ENCODE assay signal across 14 cellular contexts in the genomic region with DNA sequence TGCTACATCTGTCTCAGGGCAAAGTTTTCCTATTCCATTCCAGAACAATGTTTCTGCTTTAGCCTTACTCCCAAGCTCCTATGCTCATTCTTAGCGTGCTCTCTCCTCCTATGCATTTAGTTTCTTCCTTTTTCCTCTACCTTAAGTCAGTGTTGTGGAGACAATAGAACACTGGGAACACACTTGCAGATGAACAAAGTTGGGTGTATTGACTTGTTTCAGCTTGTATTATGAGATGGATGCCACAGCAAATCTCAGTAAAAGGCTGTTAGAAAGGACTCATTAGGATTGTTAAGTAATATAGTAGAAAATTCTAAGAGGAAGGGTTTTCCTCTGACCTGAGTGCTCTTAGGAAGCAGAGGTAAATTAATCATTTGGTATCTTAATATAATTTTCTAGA. TPM values are rescaled to one million over a fixed set of nuclear protein-coding genes. Genes with fewer than 3 reads are reported as not detected.
"Had no signal": no experiment of that assay in that cellular context is flagged by ENCODE, and none has a peak within 500 bp of the region (broad histone marks: within the 10 kb centered on the region; RNA-seq: fewer than 3 reads in every experiment).

No MANE protein-coding gene starts in this region.

- H3K9me3 Mint-ChIP-seq: activated CD4-positive, alpha-beta T cell treated with anti-CD3 and anti-CD28 coated beads, Interleukin-2, amount 10 ng/mL, durations not matched to agents 7 days and 5 days had no signal

- H3K36me3 ChIP-seq: lower lobe of right lung had no signal

- H3K36me3 Mint-ChIP-seq: naive thymus-derived CD8-positive, alpha-beta T cell had no signal

- H3K4me3 Mint-ChIP-seq: activated CD4-positive, alpha-beta T cell treated with anti-CD3 and anti-CD28 coated beads, Interleukin-2, amount 10 ng/mL, durations not matched to agents 7 days and 5 days; activated naive CD4-positive, alpha-beta T cell treated with anti-CD3 and anti-CD28 coated beads for 36 hours; naive thymus-derived CD8-positive, alpha-beta T cell had no signal

- H3K27ac ChIP-seq: lower lobe of right lung had no signal

- H3K27ac Mint-ChIP-seq: activated CD4-positive, alpha-beta T cell treated with anti-CD3 and anti-CD28 coated beads, Interleukin-2, amount 10 ng/mL, durations not matched to agents 7 days and 5 days; activated naive CD4-positive, alpha-beta T cell treated with anti-CD3 and anti-CD28 coated beads for 36 hours; naive thymus-derived CD8-positive, alpha-beta T cell had no signal

- DNase-seq: activated CD4-positive, alpha-beta T cell treated with anti-CD3 and anti-CD28 coated beads, Interleukin-2, amount 10 ng/mL, durations not matched to agents 7 days and 5 days; activated CD4-positive, CD25-positive, alpha-beta regulatory T cell; activated CD8-positive, alpha-beta memory T cell treated with anti-CD3 and anti-CD28 coated beads for 24 hours; activated naive CD4-positive, alpha-beta T cell treated with anti-CD3 and anti-CD28 coated beads for 36 hours; central memory CD4-positive, alpha-beta T cell; cortex of kidney; effector memory CD4-positive, alpha-beta T cell; hypothalamus; lower lobe of right lung; mucosa of descending colon; naive thymus-derived CD8-positive, alpha-beta T cell; stimulated activated CD4-positive, alpha-beta T cell treated with anti-CD3 and anti-CD28 coated beads, Interleukin-2, amount 100 ng/mL, for 48 hours; stimulated activated naive CD4-positive, alpha-beta T cell treated with Interleukin-2 at 50 U/mL for 16 hours; T-helper 2 cell had no signal

- H3K27me3 Mint-ChIP-seq: activated CD4-positive, alpha-beta T cell treated with anti-CD3 and anti-CD28 coated beads, Interleukin-2, amount 10 ng/mL, durations not matched to agents 7 days and 5 days; naive thymus-derived CD8-positive, alpha-beta T cell had no signal

- H3K4me1 Mint-ChIP-seq: activated CD4-positive, alpha-beta T cell treated with anti-CD3 and anti-CD28 coated beads, Interleukin-2, amount 10 ng/mL, durations not matched to agents 7 days and 5 days; naive thymus-derived CD8-positive, alpha-beta T cell had no signal

- H3K4me1 ChIP-seq: lower lobe of right lung had no signal

- ATAC-seq: lower lobe of right lung; mucosa of descending colon; naive thymus-derived CD8-positive, alpha-beta T cell had no signal

- H3K4me3 ChIP-seq: lower lobe of right lung, mucosa of descending colon had no signal

- H3K9me3 ChIP-seq: lower lobe of right lung, mucosa of descending colon had no signal

RNA-seq across cellular contexts. Expression of gene BMP5, which starts 48.4 kb away (rescaled TPM):
- total RNA-seq: activated CD4-positive, alpha-beta T cell treated with anti-CD3 and anti-CD28 coated beads, Interleukin-2, amount 10 ng/mL, durations not matched to agents 7 days and 5 days; activated naive CD4-positive, alpha-beta T cell treated with anti-CD3 and anti-CD28 coated beads for 36 hours; naive thymus-derived CD8-positive, alpha-beta T cell had no signal
- polyA plus RNA-seq: naive thymus-derived CD8-positive, alpha-beta T cell had no signal
